Comparison of ENCODE assay signal across 24 cellular contexts in genomic region chr4:38774181-38774580, GRCh38. TPM values are rescaled to one million over a fixed set of nuclear protein-coding genes. Genes with fewer than 3 reads are reported as not detected.
"Had no signal": no experiment of that assay in that cellular context is flagged by ENCODE, and none has a peak within 500 bp of the region (broad histone marks: within the 10 kb centered on the region; RNA-seq: fewer than 3 reads in every experiment).

No MANE protein-coding gene starts in this region.

- ATAC-seq: activated CD4-positive, CD25-positive, alpha-beta regulatory T cell treated with anti-CD3 and anti-CD28 coated beads, Interleukin-2, amount 50 U/mL, for 24 hours; activated CD8-positive, alpha-beta T cell treated with anti-CD3 and anti-CD28 coated beads, Interleukin-2, amount 10 ng/mL, durations not matched to agents 7 days and 5 days; gastrocnemius medialis; heart left ventricle had no signal

- H3K9me3 ChIP-seq: esophagus squamous epithelium, gastrocnemius medialis, sigmoid colon, tibial artery had no signal

- DNase-seq: activated CD4-positive, alpha-beta T cell treated with anti-CD3 and anti-CD28 coated beads, Interleukin-2, amount 10 ng/mL, durations not matched to agents 7 days and 5 days; activated CD8-positive, alpha-beta T cell treated with anti-CD3 and anti-CD28 coated beads, Interleukin-2, amount 10 ng/mL, durations not matched to agents 7 days and 5 days; activated naive CD4-positive, alpha-beta T cell treated with Interleukin-2 at 50 U/mL for 16 hours; activated T-cell treated with anti-CD3 and anti-CD28 coated beads, Interleukin-2, amount 50 U/mL, for 24 hours; aorta; brain microvascular endothelial cell; cerebellar nuclear complex; effector CD8-positive, alpha-beta T cell; esophagus squamous epithelium; gastrocnemius medialis; heart left ventricle; kidney glomerular epithelial cell; left ventricle myocardium inferior; occipital lobe; posterior cingulate gyrus; sigmoid colon; stimulated activated naive CD4-positive, alpha-beta T cell treated with Interleukin-2 at 50 U/mL for 16 hours; substantia nigra; T1000; tibial artery had no signal

- H3K4me1 ChIP-seq: gastrocnemius medialis, left ventricle myocardium inferior, tibial artery had no signal

- H3K36me3 ChIP-seq: brain microvascular endothelial cell, esophagus squamous epithelium, gastrocnemius medialis, heart left ventricle, left ventricle myocardium inferior, sigmoid colon, tibial artery had no signal

- H3K4me3 ChIP-seq: esophagus squamous epithelium, gastrocnemius medialis, heart left ventricle, left ventricle myocardium inferior, sigmoid colon, tibial artery had no signal

- H3K27ac ChIP-seq: brain microvascular endothelial cell, esophagus squamous epithelium, gastrocnemius medialis, heart left ventricle, left ventricle myocardium inferior, sigmoid colon, tibial artery had no signal

- H3K27me3 ChIP-seq: brain microvascular endothelial cell, esophagus squamous epithelium, gastrocnemius medialis, heart left ventricle, sigmoid colon, tibial artery had no signal

RNA-seq across cellular contexts. Expression of gene TLR10, which starts 8.6 kb away (rescaled TPM):
- total RNA-seq: activated T-helper 2 cell treated with anti-CD3 and anti-CD28 coated beads, Interferon-gamma antibody, Interleukin-2, Interleukin-4, amounts not matched to agents 10 μg/mL and 5 μg/mL and 100 μg/mL, durations not matched to agents 14 hours and 24 hours and 36 hours; gastrocnemius medialis; left ventricle myocardium inferior; renal cortical epithelial cell had no signal
- polyA plus RNA-seq: aorta, heart left ventricle had no signal

RNA-seq across cellular contexts. Expression of gene TLR1, which starts 30.4 kb away (rescaled TPM):
- polyA plus RNA-seq: neural cell had no signal
